In genomic region chr22:20742764-20743163, GRCh38 we compare ENCODE assay signal across 31 cellular contexts. TPM values are rescaled to one million over a fixed set of nuclear protein-coding genes. Genes with fewer than 3 reads are reported as not detected.
"Had no signal": no experiment of that assay in that cellular context is flagged by ENCODE, and none has a peak within 500 bp of the region (broad histone marks: within the 10 kb centered on the region; RNA-seq: fewer than 3 reads in every experiment).

No MANE protein-coding gene starts in this region.

- H3K27me3 ChIP-seq: neutrophil, ovary, right lobe of liver, sigmoid colon, suprapubic skin, testis, tibial artery, transverse colon, upper lobe of right lung, uterus had no signal

- H3K9ac ChIP-seq: parathyroid adenoma had no signal

- H3K27ac ChIP-seq: neutrophil, ovary, parathyroid adenoma, psoas muscle, right lobe of liver, sigmoid colon, suprapubic skin, tibial artery, transverse colon, upper lobe of right lung, uterus had no signal

- H3K79me2 ChIP-seq: parathyroid adenoma had no signal

- H3K4me3 ChIP-seq: ovary, psoas muscle, right lobe of liver, sigmoid colon, suprapubic skin, testis, tibial artery, transverse colon, upper lobe of right lung, uterus had no signal

- FAIRE-seq: small intestine had no signal

- DNase-seq: naive thymus-derived CD8-positive, alpha-beta T cell; nephron progenitor cell; nucleus accumbens; ovary; psoas muscle; right cardiac atrium; right lobe of liver; sigmoid colon; small intestine; stimulated activated CD4-positive, alpha-beta T cell treated with anti-CD3 and anti-CD28 coated beads, Interleukin-15, amount 100 ng/mL, for 24 hours; stimulated activated CD4-positive, alpha-beta T cell treated with anti-CD3 and anti-CD28 coated beads, Interleukin-2, amount 100 ng/mL, for 24 hours; stimulated activated CD4-positive, alpha-beta T cell treated with anti-CD3 and anti-CD28 coated beads, Interleukin-2, amount 100 ng/mL, for 48 hours; stimulated activated CD4-positive, alpha-beta T cell treated with anti-CD3 and anti-CD28 coated beads, Interleukin-4, amount 100 ng/mL, for 4 hours; stimulated activated CD8-positive, alpha-beta memory T cell treated with anti-CD3 and anti-CD28 coated beads, Interleukin-4, amount 100 ng/mL, for 48 hours; stimulated activated naive CD4-positive, alpha-beta T cell; stimulated activated naive CD8-positive, alpha-beta T cell treated with anti-CD3 and anti-CD28 coated beads, Interleukin-15, amount 100 ng/mL, for 72 hours; stimulated activated naive CD8-positive, alpha-beta T cell treated with anti-CD3 and anti-CD28 coated beads, Interleukin-15, Interleukin-2, amounts not matched to agents 100 U/mL and 50 U/mL, for 24 hours; substantia nigra; testis; tibial artery; transverse colon; upper lobe of right lung; uterus had no signal

- H3K4me1 ChIP-seq: parathyroid adenoma, psoas muscle, right lobe of liver, sigmoid colon, suprapubic skin, testis, tibial artery, transverse colon, upper lobe of right lung, uterus had no signal

- H3K9me3 ChIP-seq: neutrophil, ovary, psoas muscle, right lobe of liver, suprapubic skin, testis, tibial artery, upper lobe of right lung, uterus had no signal

- H3K36me3 ChIP-seq: ovary, uterus had no signal

- H2AFZ ChIP-seq: parathyroid adenoma had no signal

- ATAC-seq: naive thymus-derived CD8-positive, alpha-beta T cell; natural killer cell treated with Interleukin-12 subunit alpha and Interleukin-12 subunit beta and Interleukin-15 and Interleukin-18, amount 100 ng/mL, for 72 hours; stimulated activated memory B cell treated with anti-CD40 and anti-IgM and Interleukin-4, amounts not matched to agents 10 μg/mL and 1 μg/mL and 100 μg/mL, for 72 hours; stimulated activated naive CD8-positive, alpha-beta T cell treated with anti-CD3 and anti-CD28 coated beads, Interleukin-15, amount 100 ng/mL, for 72 hours; stimulated activated naive CD8-positive, alpha-beta T cell treated with anti-CD3 and anti-CD28 coated beads, Interleukin-15, Interleukin-2, amounts not matched to agents 100 U/mL and 50 U/mL, for 24 hours had no signal

RNA-seq across cellular contexts. Expression of gene SERPIND1, which starts 31.1 kb away (rescaled TPM):
- total RNA-seq: naive thymus-derived CD8-positive, alpha-beta T cell; neural crest cell; psoas muscle; renal cortical epithelial cell; sigmoid colon; skeletal muscle tissue; transverse colon had no signal
- polyA plus RNA-seq: naive thymus-derived CD8-positive, alpha-beta T cell had no signal
